9 cellular contexts compared by ENCODE assay signal in genomic region chr1:201169971-201170532, GRCh38. TPM values are rescaled to one million over a fixed set of nuclear protein-coding genes. Genes with fewer than 3 reads are reported as not detected.
DNase-seq lines count a peak whose midpoint lies in the region; ATAC-seq lines count a peak whose summit lies in the region.
"Had no signal": no experiment of that assay in that cellular context is flagged by ENCODE, and none has a peak within 500 bp of the region (broad histone marks: within the 10 kb centered on the region; RNA-seq: fewer than 3 reads in every experiment).

No MANE protein-coding gene starts in this region.

- no peaks in the 10 kb centered on the region for H3K9me3 Mint-ChIP-seq in stimulated activated naive CD8-positive, alpha-beta T cell treated with anti-CD3 and anti-CD28 coated beads, Interleukin-15, Interleukin-2, amounts not matched to agents 100 ng/mL and 50 ng/mL, for 24 hours
- no peaks in the 10 kb centered on the region for H3K9me3 Mint-ChIP-seq in naive thymus-derived CD8-positive, alpha-beta T cell

- H3K4me1 Mint-ChIP-seq in stimulated activated naive CD8-positive, alpha-beta T cell treated with anti-CD3 and anti-CD28 coated beads, Interleukin-15, Interleukin-2, amounts not matched to agents 100 ng/mL and 50 ng/mL, for 24 hours (ENCODE audit: low read depth) = peaks cover 17% of the 10 kb centered on the region
- peaks cover 5 to 19% (median 15%) of the 10 kb centered on the region in 4 donors for H3K4me1 Mint-ChIP-seq in naive thymus-derived CD8-positive, alpha-beta T cell

- peaks cover 8% of the 10 kb centered on the region for H3K27me3 Mint-ChIP-seq in stimulated activated naive CD8-positive, alpha-beta T cell treated with anti-CD3 and anti-CD28 coated beads, Interleukin-15, Interleukin-2, amounts not matched to agents 100 ng/mL and 50 ng/mL, for 24 hours
- H3K27me3 Mint-ChIP-seq in naive thymus-derived CD8-positive, alpha-beta T cell = peaks cover 0 to 14% (median 5%) of the 10 kb centered on the region in 5 donors

- no peak for ATAC-seq in stimulated activated naive CD8-positive, alpha-beta T cell treated with anti-CD3 and anti-CD28 coated beads, Interleukin-15, Interleukin-2, amounts not matched to agents 100 U/mL and 50 U/mL, for 24 hours
- no peak for ATAC-seq in naive thymus-derived CD8-positive, alpha-beta T cell
- no peak for ATAC-seq in HG02885 (IDR thresholded peaks at IDR 0.05; ENCODE audit: poor library complexity, unreplicated experiment)

- POLR2A ChIA-PET in naive thymus-derived CD8-positive, alpha-beta T cell (lab: Charles Lee) = no interaction called here

- no peak for DNase-seq in stimulated activated naive CD8-positive, alpha-beta T cell treated with anti-CD3 and anti-CD28 coated beads, Interleukin-15, Interleukin-2, amounts not matched to agents 100 U/mL and 50 U/mL, for 24 hours
- no peak for DNase-seq in naive thymus-derived CD8-positive, alpha-beta T cell
- no peak for DNase-seq in NCI-H2081 treated with DMSO at 0.1 percent for 48 hours (lab: John Stamatoyannopoulos, UW)
- DNase-seq in NCI-H2029 (lab: John Stamatoyannopoulos, UW) = no peak
- DNase-seq in NCI-H1092 treated with DMSO at 0.1 percent for 48 hours (lab: John Stamatoyannopoulos, UW) = no peak
- DNase-seq: DND-41 had no signal

- H3K27ac Mint-ChIP-seq in stimulated activated naive CD8-positive, alpha-beta T cell treated with anti-CD3 and anti-CD28 coated beads, Interleukin-15, Interleukin-2, amounts not matched to agents 100 ng/mL and 50 ng/mL, for 24 hours = peak overlapping the region; percentile 2
- H3K27ac Mint-ChIP-seq in naive thymus-derived CD8-positive, alpha-beta T cell = peak overlapping the region in 6 of 10 donors; percentile 9 to 89 (median 39)

- H3K27ac ChIP-seq in cingulate gyrus (ENCODE audit: low read depth, low read length) = peak overlapping the region; percentile 65

- H3K4me3 Mint-ChIP-seq in stimulated activated naive CD8-positive, alpha-beta T cell treated with anti-CD3 and anti-CD28 coated beads, Interleukin-15, Interleukin-2, amounts not matched to agents 100 ng/mL and 50 ng/mL, for 24 hours = peak overlapping the region; percentile 81
- H3K4me3 Mint-ChIP-seq in naive thymus-derived CD8-positive, alpha-beta T cell = peak overlapping the region; percentile 84 to 93 (median 88)

- H3K36me3 Mint-ChIP-seq in stimulated activated naive CD8-positive, alpha-beta T cell treated with anti-CD3 and anti-CD28 coated beads, Interleukin-15, Interleukin-2, amounts not matched to agents 100 ng/mL and 50 ng/mL, for 24 hours (ENCODE audit: low read depth) = no peaks in the 10 kb centered on the region
- H3K36me3 Mint-ChIP-seq in naive thymus-derived CD8-positive, alpha-beta T cell = no peaks in the 10 kb centered on the region

RNA-seq across cellular contexts. Expression of gene TMEM9, which starts 15.8 kb away (rescaled TPM):
- total RNA-seq in naive thymus-derived CD8-positive, alpha-beta T cell = 10 to 100 TPM; 23.7 to 26.9 TPM
- polyA plus RNA-seq in naive thymus-derived CD8-positive, alpha-beta T cell = 10 to 100 TPM; 30.6 to 43.2 (median 40.9) TPM

RNA-seq across cellular contexts. Expression of gene IGFN1, which starts 20.6 kb away (rescaled TPM):
- not detected for total RNA-seq in naive thymus-derived CD8-positive, alpha-beta T cell
- polyA plus RNA-seq in naive thymus-derived CD8-positive, alpha-beta T cell = not detected

RNA-seq across cellular contexts. Expression of gene ASCL5, which starts 43.1 kb away (rescaled TPM):
- total RNA-seq in naive thymus-derived CD8-positive, alpha-beta T cell = under 1 TPM in 1 of 2 experiments, not detected in 1; 0.27 TPM
- polyA plus RNA-seq in naive thymus-derived CD8-positive, alpha-beta T cell = under 1 TPM in 1 of 3 donors, not detected in 2; 0.08 TPM

RNA-seq across cellular contexts. Expression of gene CACNA1S, which starts 57.8 kb away (rescaled TPM):
- not detected for total RNA-seq in naive thymus-derived CD8-positive, alpha-beta T cell
- not detected for polyA plus RNA-seq in naive thymus-derived CD8-positive, alpha-beta T cell
